Comparison of ENCODE assay signal across 1 cellular context in genomic region chr1:38839363-38839762, GRCh38.
TF ChIP-seq lines count a peak whose summit lies in the region.

No MANE protein-coding gene starts in this region.

TF ChIP-seq in HepG2, 621 proteins besides CTCF, POLR2A, EP300 and RAD21:
- TF ChIP-seq ZNF251 (CRISPR knock-in tag; IDR thresholded peaks at IDR 0.05) = no peak
- no peak for TF ChIP-seq MAZ (IDR thresholded peaks at IDR 0.05; ENCODE audit: borderline replicate concordance, low read depth, low read length)
- no peak for TF ChIP-seq MAZ (CRISPR knock-in tag; IDR thresholded peaks at IDR 0.05; ENCODE audit: low read depth)
- no peak for TF ChIP-seq ZNF12 (CRISPR knock-in tag; IDR thresholded peaks at IDR 0.05)
- no peak for TF ChIP-seq HMGXB4 (CRISPR knock-in tag; IDR thresholded peaks at IDR 0.05; ENCODE audit: borderline replicate concordance in 1 of 2, low read depth in 1 of 2)
TF ChIP-seq in HepG2: peak in this region for 0.
